18 cellular contexts compared by ENCODE assay signal in genomic region chr14:22797017-22797917, GRCh38. TPM values are rescaled to one million over a fixed set of nuclear protein-coding genes. Genes with fewer than 3 reads are reported as not detected.
A peak's percentile ranks its signal among the peaks of the same experiment; 100 is the strongest.
DNase-seq lines count a peak whose midpoint lies in the region; TF ChIP-seq lines count a peak whose summit lies in the region.
"Had no signal": no experiment of that assay in that cellular context is flagged by ENCODE, and none has a peak within 500 bp of the region (broad histone marks: within the 10 kb centered on the region; RNA-seq: fewer than 3 reads in every experiment).

No MANE protein-coding gene starts in this region.

- H3K36me3 ChIP-seq in KMS-11 (ENCODE audit: insufficient read depth) = no peaks in the 10 kb centered on the region
- H3K36me3 ChIP-seq: BLaER1, lower lobe of right lung, tibial nerve had no signal

- no peak overlapping the region for H2AFZ ChIP-seq in KMS-11 (ENCODE audit: low read depth)
- H2AFZ ChIP-seq: PC-9 had no signal

- no peak overlapping the region for H3K4me3 ChIP-seq in KMS-11 (IDR thresholded peaks at IDR 0.05; ENCODE audit: insufficient read depth, low read depth, low read length)
- H3K4me3 ChIP-seq: BLaER1, coronary artery, lower lobe of right lung, PC-9, psoas muscle, SK-N-MC, tibial nerve had no signal

- H3K4me2 ChIP-seq in KMS-11 = no peak overlapping the region; the same call in 1 of the 2 replicates
- H3K4me2 ChIP-seq: BLaER1, PC-9 had no signal

- DNase-seq in glomerular visceral epithelial cell (ENCODE audit: extremely low spot score) (peak; percentile 63), NCI-H774 (lab: John Stamatoyannopoulos, UW) (no peak), A172 (ENCODE audit: low spot score) (no peak), caudate nucleus (lab: John Stamatoyannopoulos, UW) (no peak)
- DNase-seq: activated CD4-positive, alpha-beta T cell treated with anti-CD3 and anti-CD28 coated beads, Interleukin-2, amount 10 ng/mL, durations not matched to agents 7 days and 5 days; activated T-cell treated with anti-CD3 and anti-CD28 coated beads, Interleukin-2, amount 50 U/mL, for 1 hour; lower lobe of right lung; natural killer cell; NCI-H2081; NCI-H524 treated with DMSO at 0.1 percent for 48 hours; PC-9; psoas muscle; stimulated activated naive B cell treated with anti-CD40 and anti-IgM and Interleukin-4, amounts not matched to agents 10 μg/mL and 1 μg/mL and 100 μg/mL, for 72 hours had no signal

- H3K27me3 ChIP-seq in KMS-11 (ENCODE audit: insufficient read depth, low read depth) = no peaks in the 10 kb centered on the region
- H3K27me3 ChIP-seq: BLaER1, tibial nerve had no signal

- no peak for TF ChIP-seq CTCF in KMS-11 (conservative IDR thresholded peaks at IDR 0.05; ENCODE audit: low read depth, low read length)

- H3K4me1 ChIP-seq in KMS-11 (ENCODE audit: low read depth, poor library complexity, severe bottlenecking) = peaks cover 19% of the 10 kb centered on the region
- H3K4me1 ChIP-seq: BLaER1, psoas muscle, tibial nerve had no signal

- H3K9ac ChIP-seq in KMS-11 = no peak overlapping the region
- H3K9ac ChIP-seq: BLaER1 had no signal

- H4K20me1 ChIP-seq in KMS-11 (ENCODE audit: insufficient read depth) = no peaks in the 10 kb centered on the region
- H4K20me1 ChIP-seq: BLaER1 had no signal

- H3K79me2 ChIP-seq in KMS-11 (ENCODE audit: insufficient read depth, low read depth) = no peaks in the 10 kb centered on the region

- peak overlapping the region; percentile 41; the same call in 1 of the 2 replicates for H3K27ac ChIP-seq in KMS-11
- H3K27ac ChIP-seq in caudate nucleus (ENCODE audit: low read depth, low read length) = no peak overlapping the region
- H3K27ac ChIP-seq: BLaER1, coronary artery, lower lobe of right lung, PC-9, psoas muscle, SK-N-MC, tibial nerve had no signal

RNA-seq across cellular contexts. Expression of gene SLC7A7, which starts 18.0 kb away (rescaled TPM):
- total RNA-seq in A172 (2014; rRNA removed; shearing (Covaris generic)) = 0.74 TPM in 1 of 2 replicates, not detected in the other

RNA-seq across cellular contexts. Expression of gene OXA1L, which starts 30.8 kb away (rescaled TPM):
- 44.4 and 46.2 TPM in 2 replicates for total RNA-seq in A172 (2014; rRNA removed; shearing (Covaris generic))

RNA-seq across cellular contexts. Expression of gene MRPL52, which starts 32.4 kb away (rescaled TPM):
- 72.1 and 163 TPM in 2 replicates for total RNA-seq in A172 (2014; rRNA removed; shearing (Covaris generic))

RNA-seq across cellular contexts. Expression of gene MMP14, which starts 39.1 kb away (rescaled TPM):
- 82.4 and 92.9 TPM in 2 replicates for total RNA-seq in A172 (2014; rRNA removed; shearing (Covaris generic))
